ENCODE assay signal across 28 cellular contexts in the genomic region with DNA sequence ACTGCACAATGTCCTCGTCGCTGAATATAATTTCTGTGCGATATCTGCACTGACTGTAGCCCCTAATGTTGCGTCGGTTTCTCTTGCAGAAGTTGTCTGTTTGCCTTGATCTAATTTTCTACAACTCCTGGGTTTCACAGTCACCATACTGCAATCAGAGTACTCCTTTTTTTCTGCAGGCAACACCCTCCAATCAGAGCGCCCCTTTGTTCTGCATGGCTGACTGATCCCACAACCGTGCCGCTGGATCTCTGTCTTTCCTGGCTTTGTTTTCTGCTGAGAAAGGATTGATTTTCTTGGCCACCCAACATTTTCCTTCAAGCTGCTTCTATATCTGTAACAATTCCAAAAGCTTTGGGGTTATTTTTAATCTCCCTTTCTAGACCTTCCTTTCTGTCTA.
"Had no signal": no experiment of that assay in that cellular context is flagged by ENCODE, and none has a peak within 500 bp of the region (broad histone marks: within the 10 kb centered on the region; RNA-seq: fewer than 3 reads in every experiment).

No MANE protein-coding gene starts in this region.

- H3K4me1 Mint-ChIP-seq: stimulated activated effector memory CD8-positive, alpha-beta T cell treated with anti-CD3 and anti-CD28 coated beads, Interleukin-12 subunit alpha, Interleukin-12 subunit beta, amount 100 ng/mL, for 72 hours; stimulated activated naive B cell treated with anti-CD40 and anti-IgM and Interleukin-4, amounts not matched to agents 10 μg/mL and 1 μg/mL and 100 μg/mL, for 72 hours; stimulated activated naive CD8-positive, alpha-beta T cell treated with anti-CD3 and anti-CD28 coated beads, Interleukin-15, amount 100 ng/mL, for 72 hours had no signal

- H3K36me3 Mint-ChIP-seq: stimulated activated effector memory CD8-positive, alpha-beta T cell treated with anti-CD3 and anti-CD28 coated beads, Interleukin-12 subunit alpha, Interleukin-12 subunit beta, amount 100 ng/mL, for 72 hours; stimulated activated memory B cell treated with anti-CD40 and anti-IgM and Interleukin-4, amounts not matched to agents 10 μg/mL and 1 μg/mL and 100 μg/mL, for 72 hours; stimulated activated naive B cell treated with anti-CD40 and anti-IgM and Interleukin-4, amounts not matched to agents 10 μg/mL and 1 μg/mL and 100 μg/mL, for 72 hours; type B pancreatic cell had no signal

- DNase-seq: stimulated activated CD4-positive, alpha-beta T cell treated with anti-CD3 and anti-CD28 coated beads, Interleukin-2, amount 100 ng/mL, for 48 hours; stimulated activated CD4-positive, alpha-beta T cell treated with anti-CD3 and anti-CD28 coated beads, Interleukin-4, amount 100 ng/mL, for 1 hour; stimulated activated CD4-positive, alpha-beta T cell treated with anti-CD3 and anti-CD28 coated beads, Interleukin-4, amount 100 ng/mL, for 24 hours; stimulated activated CD4-positive, alpha-beta T cell treated with anti-CD3 and anti-CD28 coated beads, Interleukin-4, amount 100 ng/mL, for 4 hours; stimulated activated CD8-positive, alpha-beta memory T cell treated with anti-CD3 and anti-CD28 coated beads, Interleukin-4, amount 100 ng/mL, for 48 hours; stimulated activated naive B cell treated with anti-CD40 and anti-IgM and Interleukin-4, amounts not matched to agents 10 μg/mL and 1 μg/mL and 100 μg/mL, for 72 hours; stimulated activated naive CD4-positive, alpha-beta T cell; stimulated activated naive CD4-positive, alpha-beta T cell treated with Interleukin-2 at 50 U/mL for 16 hours; stimulated activated naive CD8-positive, alpha-beta T cell treated with anti-CD3 and anti-CD28 coated beads, Interleukin-15, amount 100 ng/mL, for 72 hours; stimulated activated naive CD8-positive, alpha-beta T cell treated with anti-CD3 and anti-CD28 coated beads, Interleukin-15, Interleukin-2, amounts not matched to agents 100 U/mL and 50 U/mL, for 24 hours; stomach; substantia nigra; testis; thyroid gland; tibial artery; transverse colon; upper lobe of left lung; upper lobe of right lung; uterus had no signal

- H3K4me1 ChIP-seq: stomach, suprapubic skin, testis, thyroid gland, tibial artery, tibial nerve, transverse colon, upper lobe of left lung, upper lobe of right lung, uterus, vagina had no signal

- H3K27me3 Mint-ChIP-seq: stimulated activated memory B cell treated with anti-CD40 and anti-IgM and Interleukin-4, amounts not matched to agents 10 μg/mL and 1 μg/mL and 100 μg/mL, for 72 hours had no signal

- ATAC-seq: stimulated activated effector memory CD8-positive, alpha-beta T cell treated with anti-CD3 and anti-CD28 coated beads, Interleukin-12 subunit alpha, Interleukin-12 subunit beta, amount 100 ng/mL, for 72 hours; stimulated activated memory B cell treated with anti-CD40 and anti-IgM and Interleukin-4, amounts not matched to agents 10 μg/mL and 1 μg/mL and 100 μg/mL, for 72 hours; stimulated activated naive B cell treated with anti-CD40 and anti-IgM and Interleukin-4, amounts not matched to agents 10 μg/mL and 1 μg/mL and 100 μg/mL, for 72 hours; stimulated activated naive CD8-positive, alpha-beta T cell treated with anti-CD3 and anti-CD28 coated beads, Interleukin-15, amount 100 ng/mL, for 72 hours; stimulated activated naive CD8-positive, alpha-beta T cell treated with anti-CD3 and anti-CD28 coated beads, Interleukin-15, Interleukin-2, amounts not matched to agents 100 U/mL and 50 U/mL, for 24 hours; upper lobe of right lung had no signal

- FAIRE-seq: urothelium cell line had no signal

- H3K4me3 Mint-ChIP-seq: stimulated activated effector memory CD8-positive, alpha-beta T cell treated with anti-CD3 and anti-CD28 coated beads, Interleukin-12 subunit alpha, Interleukin-12 subunit beta, amount 100 ng/mL, for 72 hours; stimulated activated memory B cell treated with anti-CD40 and anti-IgM and Interleukin-4, amounts not matched to agents 10 μg/mL and 1 μg/mL and 100 μg/mL, for 72 hours; stimulated activated naive B cell treated with anti-CD40 and anti-IgM and Interleukin-4, amounts not matched to agents 10 μg/mL and 1 μg/mL and 100 μg/mL, for 72 hours; stimulated activated naive CD8-positive, alpha-beta T cell treated with anti-CD3 and anti-CD28 coated beads, Interleukin-15, amount 100 ng/mL, for 72 hours; stimulated activated naive CD8-positive, alpha-beta T cell treated with anti-CD3 and anti-CD28 coated beads, Interleukin-15, Interleukin-2, amounts not matched to agents 100 ng/mL and 50 ng/mL, for 24 hours; type B pancreatic cell had no signal

- H3K27me3 ChIP-seq: stomach, suprapubic skin, thyroid gland, tibial artery, tibial nerve, transverse colon, upper lobe of left lung, upper lobe of right lung, uterus, vagina had no signal

- H3K4me3 ChIP-seq: stomach, suprapubic skin, testis, thoracic aorta, thyroid gland, tibial artery, tibial nerve, transverse colon, upper lobe of left lung, upper lobe of right lung, uterus, vagina had no signal

- H3K27ac Mint-ChIP-seq: stimulated activated effector memory CD8-positive, alpha-beta T cell treated with anti-CD3 and anti-CD28 coated beads, Interleukin-12 subunit alpha, Interleukin-12 subunit beta, amount 100 ng/mL, for 72 hours; stimulated activated memory B cell treated with anti-CD40 and anti-IgM and Interleukin-4, amounts not matched to agents 10 μg/mL and 1 μg/mL and 100 μg/mL, for 72 hours; stimulated activated naive B cell treated with anti-CD40 and anti-IgM and Interleukin-4, amounts not matched to agents 10 μg/mL and 1 μg/mL and 100 μg/mL, for 72 hours; stimulated activated naive CD8-positive, alpha-beta T cell treated with anti-CD3 and anti-CD28 coated beads, Interleukin-15, amount 100 ng/mL, for 72 hours; stimulated activated naive CD8-positive, alpha-beta T cell treated with anti-CD3 and anti-CD28 coated beads, Interleukin-15, Interleukin-2, amounts not matched to agents 100 ng/mL and 50 ng/mL, for 24 hours; type B pancreatic cell had no signal

- H3K9me3 ChIP-seq: stomach, suprapubic skin, testis, thoracic aorta, thyroid gland, tibial artery, tibial nerve, transverse colon, upper lobe of left lung, upper lobe of right lung, uterus, vagina had no signal

- H3K36me3 ChIP-seq: stomach, suprapubic skin, thoracic aorta, thyroid gland, tibial artery, tibial nerve, transverse colon, upper lobe of left lung, upper lobe of right lung, uterus, vagina had no signal

- H3K27ac ChIP-seq: stomach, suprapubic skin, testis, thoracic aorta, thyroid gland, tibial artery, tibial nerve, transverse colon, upper lobe of left lung, upper lobe of right lung, uterus, vagina had no signal

- H3K9me3 Mint-ChIP-seq: stimulated activated effector memory CD8-positive, alpha-beta T cell treated with anti-CD3 and anti-CD28 coated beads, Interleukin-12 subunit alpha, Interleukin-12 subunit beta, amount 100 ng/mL, for 72 hours; stimulated activated memory B cell treated with anti-CD40 and anti-IgM and Interleukin-4, amounts not matched to agents 10 μg/mL and 1 μg/mL and 100 μg/mL, for 72 hours; stimulated activated naive B cell treated with anti-CD40 and anti-IgM and Interleukin-4, amounts not matched to agents 10 μg/mL and 1 μg/mL and 100 μg/mL, for 72 hours; stimulated activated naive CD8-positive, alpha-beta T cell treated with anti-CD3 and anti-CD28 coated beads, Interleukin-15, amount 100 ng/mL, for 72 hours; stimulated activated naive CD8-positive, alpha-beta T cell treated with anti-CD3 and anti-CD28 coated beads, Interleukin-15, Interleukin-2, amounts not matched to agents 100 ng/mL and 50 ng/mL, for 24 hours; type B pancreatic cell had no signal
